In the genomic region with DNA sequence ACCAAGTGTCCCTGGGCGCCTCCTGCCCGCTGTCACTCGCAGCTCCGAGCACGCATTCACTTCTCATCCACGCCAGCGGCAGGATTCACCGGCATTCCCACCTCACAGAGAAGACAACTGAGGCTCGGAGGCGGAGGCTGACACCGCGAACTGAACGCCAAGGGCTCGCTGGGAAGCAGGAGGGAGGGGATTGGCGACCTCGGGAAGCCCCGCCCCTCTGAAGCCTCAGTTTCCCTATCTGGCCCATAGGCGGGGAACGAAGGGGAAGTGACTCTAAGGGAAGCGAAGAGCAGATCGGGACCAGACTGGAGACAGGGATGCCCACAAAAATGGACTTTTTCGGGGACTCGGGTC, we compare ENCODE assay signal across 1 cellular context.
A peak's percentile ranks its signal among the peaks of the same experiment; 100 is the strongest.
TF ChIP-seq lines count a peak whose summit lies in the region.

No MANE protein-coding gene starts in this region.

TF ChIP-seq in GM12878, 131 proteins besides CTCF, POLR2A, EP300 and RAD21:
- no peak; the same call in 1 of the 2 replicates for TF ChIP-seq LARP7 (IDR thresholded peaks at IDR 0.05)
- no peak for TF ChIP-seq ZBTB40 (IDR thresholded peaks at IDR 0.05; ENCODE audit: borderline replicate concordance)
- no peak for TF ChIP-seq MXI1 (IDR thresholded peaks at IDR 0.05; ENCODE audit: low read depth, low read length)
- no peak for TF ChIP-seq HDGF (IDR thresholded peaks at IDR 0.05)
- no peak; the same call in 1 of the 2 replicates for TF ChIP-seq GATAD2B (conservative IDR thresholded peaks at IDR 0.05; ENCODE audit: low read depth)
- no peak for TF ChIP-seq TARDBP (IDR thresholded peaks at IDR 0.05; ENCODE audit: borderline replicate concordance)
- 0 out of 2 replicates have a peak, but pooled peaks have one; percentile 9 for TF ChIP-seq IRF4 (IDR thresholded peaks at IDR 0.05; ENCODE audit: low read depth, low read length)
- 0 out of 2 replicates have a peak, but pooled peaks have one; percentile 5 for TF ChIP-seq NR2F1 (conservative IDR thresholded peaks at IDR 0.05)
- no peak for TF ChIP-seq SP1 (IDR thresholded peaks at IDR 0.05; ENCODE audit: low read depth, low read length)
- no peak for TF ChIP-seq SMARCA5 (IDR thresholded peaks at IDR 0.05)
- TF ChIP-seq, protein P1, sequence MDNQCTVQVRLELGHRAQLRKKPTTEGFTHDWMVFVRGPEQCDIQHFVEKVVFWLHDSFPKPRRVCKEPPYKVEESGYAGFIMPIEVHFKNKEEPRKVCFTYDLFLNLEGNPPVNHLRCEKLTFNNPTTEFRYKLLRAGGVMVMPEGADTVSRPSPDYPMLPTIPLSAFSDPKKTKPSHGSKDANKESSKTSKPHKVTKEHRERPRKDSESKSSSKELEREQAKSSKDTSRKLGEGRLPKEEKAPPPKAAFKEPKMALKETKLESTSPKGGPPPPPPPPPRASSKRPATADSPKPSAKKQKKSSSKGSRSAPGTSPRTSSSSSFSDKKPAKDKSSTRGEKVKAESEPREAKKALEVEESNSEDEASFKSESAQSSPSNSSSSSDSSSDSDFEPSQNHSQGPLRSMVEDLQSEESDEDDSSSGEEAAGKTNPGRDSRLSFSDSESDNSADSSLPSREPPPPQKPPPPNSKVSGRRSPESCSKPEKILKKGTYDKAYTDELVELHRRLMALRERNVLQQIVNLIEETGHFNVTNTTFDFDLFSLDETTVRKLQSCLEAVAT (IDR thresholded peaks at IDR 0.05), result no peak
- TF ChIP-seq, protein P2, sequence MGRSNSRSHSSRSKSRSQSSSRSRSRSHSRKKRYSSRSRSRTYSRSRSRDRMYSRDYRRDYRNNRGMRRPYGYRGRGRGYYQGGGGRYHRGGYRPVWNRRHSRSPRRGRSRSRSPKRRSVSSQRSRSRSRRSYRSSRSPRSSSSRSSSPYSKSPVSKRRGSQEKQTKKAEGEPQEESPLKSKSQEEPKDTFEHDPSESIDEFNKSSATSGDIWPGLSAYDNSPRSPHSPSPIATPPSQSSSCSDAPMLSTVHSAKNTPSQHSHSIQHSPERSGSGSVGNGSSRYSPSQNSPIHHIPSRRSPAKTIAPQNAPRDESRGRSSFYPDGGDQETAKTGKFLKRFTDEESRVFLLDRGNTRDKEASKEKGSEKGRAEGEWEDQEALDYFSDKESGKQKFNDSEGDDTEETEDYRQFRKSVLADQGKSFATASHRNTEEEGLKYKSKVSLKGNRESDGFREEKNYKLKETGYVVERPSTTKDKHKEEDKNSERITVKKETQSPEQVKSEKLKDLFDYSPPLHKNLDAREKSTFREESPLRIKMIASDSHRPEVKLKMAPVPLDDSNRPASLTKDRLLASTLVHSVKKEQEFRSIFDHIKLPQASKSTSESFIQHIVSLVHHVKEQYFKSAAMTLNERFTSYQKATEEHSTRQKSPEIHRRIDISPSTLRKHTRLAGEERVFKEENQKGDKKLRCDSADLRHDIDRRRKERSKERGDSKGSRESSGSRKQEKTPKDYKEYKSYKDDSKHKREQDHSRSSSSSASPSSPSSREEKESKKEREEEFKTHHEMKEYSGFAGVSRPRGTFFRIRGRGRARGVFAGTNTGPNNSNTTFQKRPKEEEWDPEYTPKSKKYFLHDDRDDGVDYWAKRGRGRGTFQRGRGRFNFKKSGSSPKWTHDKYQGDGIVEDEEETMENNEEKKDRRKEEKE (IDR thresholded peaks at IDR 0.05), result no peak
- TF ChIP-seq HDAC6 (IDR thresholded peaks at IDR 0.05; ENCODE audit: unreplicated experiment), result no peak
- no peak for TF ChIP-seq FOXM1 (IDR thresholded peaks at IDR 0.05; ENCODE audit: low read depth, low read length)
- TF ChIP-seq USF2 (IDR thresholded peaks at IDR 0.05; ENCODE audit: borderline replicate concordance, low read depth, low read length), result no peak
- no peak for TF ChIP-seq DPF2 (IDR thresholded peaks at IDR 0.05)
- no peak for TF ChIP-seq KDM1A (IDR thresholded peaks at IDR 0.05; ENCODE audit: borderline replicate concordance)
- peak; percentile 47 for TF ChIP-seq SMAD1 (IDR thresholded peaks at IDR 0.05; ENCODE audit: low read depth, partially characterized antibody)
- TF ChIP-seq KLF5 (IDR thresholded peaks at IDR 0.05; ENCODE audit: partially characterized antibody), result no peak
- no peak for TF ChIP-seq SIX5 (IDR thresholded peaks at IDR 0.05; ENCODE audit: low read depth, low read length, severe bottlenecking)
- TF ChIP-seq IKZF2 (IDR thresholded peaks at IDR 0.05), result peak in 1 of 2 experiments; percentile 43; a peak in 1 of 4 replicates
- no peak for TF ChIP-seq CHD1 (IDR thresholded peaks at IDR 0.05; ENCODE audit: low read depth, low read length)
- TF ChIP-seq FOXK2 (IDR thresholded peaks at IDR 0.05), result no peak
- TF ChIP-seq BACH1 (IDR thresholded peaks at IDR 0.05; ENCODE audit: borderline replicate concordance), result 0 out of 2 replicates have a peak, but pooled peaks have one; percentile 16
- 0 out of 2 replicates have a peak, but pooled peaks have one; percentile 66 for TF ChIP-seq NBN (IDR thresholded peaks at IDR 0.05)
- 0 out of 2 replicates have a peak, but pooled peaks have one; percentile 34 for TF ChIP-seq MTA2 (IDR thresholded peaks at IDR 0.05; ENCODE audit: low read depth)
- no peak for TF ChIP-seq YBX1 (IDR thresholded peaks at IDR 0.05)
